Comparison of ENCODE assay signal across 1 cellular context in the genomic region with DNA sequence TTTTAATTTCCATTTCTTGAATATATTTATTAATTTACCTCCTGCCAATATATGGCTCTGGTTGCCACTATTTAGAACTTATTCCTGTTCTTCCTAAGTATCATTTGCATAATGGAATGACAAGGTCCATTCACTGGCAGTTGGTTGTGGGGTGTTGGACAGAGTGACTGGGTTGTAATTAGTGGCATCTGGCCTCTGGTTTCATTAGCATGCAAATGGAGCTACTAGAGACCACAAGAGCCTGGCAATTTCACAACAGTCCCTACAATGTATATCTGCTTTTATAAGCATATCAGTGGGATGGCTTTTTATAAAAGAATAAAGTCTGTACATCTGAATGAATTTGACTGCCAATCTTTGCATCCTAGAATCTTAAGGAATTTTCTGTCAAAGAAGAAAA.
TF ChIP-seq lines count a peak whose summit lies in the region.

No MANE protein-coding gene starts in this region.

TF ChIP-seq in WTC11, 78 proteins besides CTCF, POLR2A, EP300 and RAD21 (continued from another document):
- TF ChIP-seq, protein P1, sequence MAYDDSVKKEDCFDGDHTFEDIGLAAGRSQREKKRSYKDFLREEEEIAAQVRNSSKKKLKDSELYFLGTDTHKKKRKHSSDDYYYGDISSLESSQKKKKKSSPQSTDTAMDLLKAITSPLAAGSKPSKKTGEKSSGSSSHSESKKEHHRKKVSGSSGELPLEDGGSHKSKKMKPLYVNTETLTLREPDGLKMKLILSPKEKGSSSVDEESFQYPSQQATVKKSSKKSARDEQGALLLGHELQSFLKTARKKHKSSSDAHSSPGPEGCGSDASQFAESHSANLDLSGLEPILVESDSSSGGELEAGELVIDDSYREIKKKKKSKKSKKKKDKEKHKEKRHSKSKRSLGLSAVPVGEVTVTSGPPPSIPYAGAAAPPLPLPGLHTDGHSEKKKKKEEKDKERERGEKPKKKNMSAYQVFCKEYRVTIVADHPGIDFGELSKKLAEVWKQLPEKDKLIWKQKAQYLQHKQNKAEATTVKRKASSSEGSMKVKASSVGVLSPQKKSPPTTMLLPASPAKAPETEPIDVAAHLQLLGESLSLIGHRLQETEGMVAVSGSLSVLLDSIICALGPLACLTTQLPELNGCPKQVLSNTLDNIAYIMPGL (CRISPR knock-in tag; IDR thresholded peaks at IDR 0.05), result no peak
- no peak for TF ChIP-seq MYBL2 (CRISPR knock-in tag; IDR thresholded peaks at IDR 0.05)
- TF ChIP-seq, protein P2, sequence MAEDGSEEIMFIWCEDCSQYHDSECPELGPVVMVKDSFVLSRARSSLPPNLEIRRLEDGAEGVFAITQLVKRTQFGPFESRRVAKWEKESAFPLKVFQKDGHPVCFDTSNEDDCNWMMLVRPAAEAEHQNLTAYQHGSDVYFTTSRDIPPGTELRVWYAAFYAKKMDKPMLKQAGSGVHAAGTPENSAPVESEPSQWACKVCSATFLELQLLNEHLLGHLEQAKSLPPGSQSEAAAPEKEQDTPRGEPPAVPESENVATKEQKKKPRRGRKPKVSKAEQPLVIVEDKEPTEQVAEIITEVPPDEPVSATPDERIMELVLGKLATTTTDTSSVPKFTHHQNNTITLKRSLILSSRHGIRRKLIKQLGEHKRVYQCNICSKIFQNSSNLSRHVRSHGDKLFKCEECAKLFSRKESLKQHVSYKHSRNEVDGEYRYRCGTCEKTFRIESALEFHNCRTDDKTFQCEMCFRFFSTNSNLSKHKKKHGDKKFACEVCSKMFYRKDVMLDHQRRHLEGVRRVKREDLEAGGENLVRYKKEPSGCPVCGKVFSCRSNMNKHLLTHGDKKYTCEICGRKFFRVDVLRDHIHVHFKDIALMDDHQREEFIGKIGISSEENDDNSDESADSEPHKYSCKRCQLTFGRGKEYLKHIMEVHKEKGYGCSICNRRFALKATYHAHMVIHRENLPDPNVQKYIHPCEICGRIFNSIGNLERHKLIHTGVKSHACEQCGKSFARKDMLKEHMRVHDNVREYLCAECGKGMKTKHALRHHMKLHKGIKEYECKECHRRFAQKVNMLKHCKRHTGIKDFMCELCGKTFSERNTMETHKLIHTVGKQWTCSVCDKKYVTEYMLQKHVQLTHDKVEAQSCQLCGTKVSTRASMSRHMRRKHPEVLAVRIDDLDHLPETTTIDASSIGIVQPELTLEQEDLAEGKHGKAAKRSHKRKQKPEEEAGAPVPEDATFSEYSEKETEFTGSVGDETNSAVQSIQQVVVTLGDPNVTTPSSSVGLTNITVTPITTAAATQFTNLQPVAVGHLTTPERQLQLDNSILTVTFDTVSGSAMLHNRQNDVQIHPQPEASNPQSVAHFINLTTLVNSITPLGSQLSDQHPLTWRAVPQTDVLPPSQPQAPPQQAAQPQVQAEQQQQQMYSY (CRISPR knock-in tag; IDR thresholded peaks at IDR 0.05), result no peak
- no peak for TF ChIP-seq ZNF425 (CRISPR knock-in tag; conservative IDR thresholded peaks at IDR 0.05)
